In the genomic region with DNA sequence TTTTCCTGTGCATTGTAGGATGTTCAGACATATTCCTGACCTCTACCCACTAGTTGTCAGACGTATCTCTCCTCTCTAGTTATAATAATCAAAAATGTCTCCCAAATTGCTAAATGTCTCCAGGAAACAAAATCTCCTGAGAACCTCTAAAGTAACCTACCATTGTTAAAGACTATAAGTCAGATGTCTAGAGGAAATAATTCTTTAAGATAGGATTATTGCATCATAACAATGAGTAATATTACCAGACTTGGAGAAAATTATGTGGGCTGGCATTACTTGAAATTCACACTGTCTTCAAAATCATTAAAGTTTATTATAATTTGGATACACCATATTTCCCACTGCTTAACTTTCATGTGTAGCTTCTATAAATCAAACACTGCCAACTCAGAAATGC, we compare ENCODE assay signal across 20 cellular contexts.
DNase-seq lines count a peak whose midpoint lies in the region; TF ChIP-seq lines count a peak whose summit lies in the region.
"Had no signal": no experiment of that assay in that cellular context is flagged by ENCODE, and none has a peak within 500 bp of the region (broad histone marks: within the 10 kb centered on the region; RNA-seq: fewer than 3 reads in every experiment).

No MANE protein-coding gene starts in this region.

- H3K9me3 ChIP-seq in adipocyte (ENCODE audit: control insufficient read depth, low read length) (no peaks in the 10 kb centered on the region), smooth muscle cell (replicated peaks; ENCODE audit: low read depth) (no peaks in the 10 kb centered on the region), tibial artery (no peaks in the 10 kb centered on the region)
- H3K9me3 ChIP-seq: Caco-2, SJCRH30 had no signal

- no peaks in the 10 kb centered on the region for H3K27me3 ChIP-seq in adipocyte (replicated peaks; ENCODE audit: control insufficient read depth, insufficient read depth, low read length)
- no peaks in the 10 kb centered on the region for H3K27me3 ChIP-seq in smooth muscle cell (ENCODE audit: low read depth)
- no peaks in the 10 kb centered on the region for H3K27me3 ChIP-seq in tibial artery
- H3K27me3 ChIP-seq: SJCRH30 had no signal

- H3K4me3 Mint-ChIP-seq in HFFc6 = peak overlapping the region; percentile 61; the same call in 1 of the 2 replicates
- no peak overlapping the region for H3K4me3 Mint-ChIP-seq in activated T-helper 2 cell treated with anti-CD3 and anti-CD28 coated beads, Interferon-gamma antibody, Interleukin-2, Interleukin-4, amounts not matched to agents 10 μg/mL and 5 μg/mL and 100 μg/mL, durations not matched to agents 14 hours and 24 hours and 36 hours (ENCODE audit: low read depth)
- H3K4me3 Mint-ChIP-seq: B cell; CD4-positive, CD25-positive, alpha-beta regulatory T cell had no signal

- H3K4me2 ChIP-seq in smooth muscle cell = peak overlapping the region; percentile 32

- WGBS in smooth muscle cell (ENCODE audit: low lambda C conversion rate) = 91% methylated on average over 1 of the region's 1 CpG

- intact Hi-C loops in activated T-helper 2 cell treated with anti-CD3 and anti-CD28 coated beads, Interferon-gamma antibody, Interleukin-2, Interleukin-4, amounts not matched to agents 10 μg/mL and 5 μg/mL and 100 μg/mL, durations not matched to agents 14 hours and 24 hours and 36 hours (cut with micrococcal nuclease) = no loop called here
- intact Hi-C loops in tibial artery (cut with DNase I; ENCODE audit: low total_unique reads) = no loop called here

- H3K27me3 Mint-ChIP-seq in HFFc6 (ENCODE audit: insufficient read depth) = no peaks in the 10 kb centered on the region
- H3K27me3 Mint-ChIP-seq in activated T-helper 2 cell treated with anti-CD3 and anti-CD28 coated beads, Interferon-gamma antibody, Interleukin-2, Interleukin-4, amounts not matched to agents 10 μg/mL and 5 μg/mL and 100 μg/mL, durations not matched to agents 14 hours and 24 hours and 36 hours (ENCODE audit: low read depth) = no peaks in the 10 kb centered on the region
- H3K27me3 Mint-ChIP-seq: B cell; CD4-positive, CD25-positive, alpha-beta regulatory T cell had no signal

- H3K9ac ChIP-seq in adipocyte (ENCODE audit: low read length) (no peak overlapping the region), smooth muscle cell (ENCODE audit: low read depth) (no peak overlapping the region)

- H3K27ac ChIP-seq in smooth muscle cell (ENCODE audit: low read depth) (no peak overlapping the region), tibial artery (no peak overlapping the region)
- H3K27ac ChIP-seq: SJCRH30 had no signal

- TF ChIP-seq CTCF in HFFc6 (IDR thresholded peaks at IDR 0.05) (no peak), fibroblast of mammary gland (conservative IDR thresholded peaks at IDR 0.05; ENCODE audit: control insufficient read depth, insufficient read depth, low read depth, low read length) (no peak), smooth muscle cell (IDR thresholded peaks at IDR 0.05; ENCODE audit: borderline replicate concordance, insufficient read depth, poor library complexity, severe bottlenecking) (no peak), tibial artery (IDR thresholded peaks at IDR 0.05) (no peak)

- H3K79me2 ChIP-seq in smooth muscle cell (ENCODE audit: low read depth) = no peaks in the 10 kb centered on the region

- H4K20me1 ChIP-seq in smooth muscle cell (ENCODE audit: low read depth) = no peaks in the 10 kb centered on the region

- H3K27ac Mint-ChIP-seq in HFFc6 = no peak overlapping the region
- no peak overlapping the region for H3K27ac Mint-ChIP-seq in activated T-helper 2 cell treated with anti-CD3 and anti-CD28 coated beads, Interferon-gamma antibody, Interleukin-2, Interleukin-4, amounts not matched to agents 10 μg/mL and 5 μg/mL and 100 μg/mL, durations not matched to agents 14 hours and 24 hours and 36 hours
- H3K27ac Mint-ChIP-seq: B cell; CD4-positive, CD25-positive, alpha-beta regulatory T cell had no signal

- H2AFZ ChIP-seq in smooth muscle cell (ENCODE audit: low read depth) = no peak overlapping the region

- H3K36me3 ChIP-seq in adipocyte (ENCODE audit: control insufficient read depth, insufficient read depth, low read length, severe bottlenecking) = no peaks in the 10 kb centered on the region
- no peaks in the 10 kb centered on the region for H3K36me3 ChIP-seq in smooth muscle cell (ENCODE audit: low read depth)
- H3K36me3 ChIP-seq in tibial artery = no peaks in the 10 kb centered on the region
- H3K36me3 ChIP-seq: SJCRH30 had no signal

- H3K4me1 Mint-ChIP-seq in HFFc6 (ENCODE audit: low read depth) = peaks cover 54% of the 10 kb centered on the region
- H3K4me1 Mint-ChIP-seq in activated T-helper 2 cell treated with anti-CD3 and anti-CD28 coated beads, Interferon-gamma antibody, Interleukin-2, Interleukin-4, amounts not matched to agents 10 μg/mL and 5 μg/mL and 100 μg/mL, durations not matched to agents 14 hours and 24 hours and 36 hours (ENCODE audit: low read depth) = no peaks in the 10 kb centered on the region
- H3K4me1 Mint-ChIP-seq: B cell; CD4-positive, CD25-positive, alpha-beta regulatory T cell had no signal

- no peaks in the 10 kb centered on the region for H3F3A ChIP-seq in smooth muscle cell (ENCODE audit: low read depth)

- no peaks in the 10 kb centered on the region; the same call in 1 of the 2 replicates for H3K9me3 Mint-ChIP-seq in HFFc6
- H3K9me3 Mint-ChIP-seq in activated T-helper 2 cell treated with anti-CD3 and anti-CD28 coated beads, Interferon-gamma antibody, Interleukin-2, Interleukin-4, amounts not matched to agents 10 μg/mL and 5 μg/mL and 100 μg/mL, durations not matched to agents 14 hours and 24 hours and 36 hours = peaks cover 26% of the 10 kb centered on the region

- DNase-seq in HFFc6 (no peak), adipocyte (ENCODE audit: low read depth) (peak; percentile 45), fibroblast of mammary gland (ENCODE audit: low read depth) (peak; percentile 10), smooth muscle cell (lab: John Stamatoyannopoulos, UW; ENCODE audit: unreplicated experiment) (no peak), NCI-H774 (lab: John Stamatoyannopoulos, UW) (no peak), tibial artery (no peak)
- no peak for DNase-seq in activated T-helper 2 cell treated with anti-CD3 and anti-CD28 coated beads, Interferon-gamma antibody, Interleukin-2, Interleukin-4, amounts not matched to agents 10 μg/mL and 5 μg/mL and 100 μg/mL, durations not matched to agents 14 hours and 24 hours and 36 hours (ENCODE audit: low spot score)
- DNase-seq: Caco-2; CD4-positive, CD25-positive, alpha-beta regulatory T cell; DMS153; EL; H7; MV-4-11; NCI-H1417; NCI-H187 treated with DMSO at 0.1 percent for 48 hours; NCI-H526 treated with DMSO at 0.1 percent for 48 hours; NK-92 treated with Interleukin-12 subunit alpha and Interleukin-12 subunit beta, amount 100 ng/mL, for 24 hours; RPMI8226; SJCRH30 had no signal

- H3K4me3 ChIP-seq in adipocyte (ENCODE audit: low read length) (peak overlapping the region; percentile 54), fibroblast of mammary gland (ENCODE audit: control insufficient read depth, low read depth, low read length) (no peak overlapping the region), smooth muscle cell (no peak overlapping the region), tibial artery (no peak overlapping the region)
- H3K4me3 ChIP-seq: SJCRH30 had no signal

- no peaks in the 10 kb centered on the region for H3K36me3 Mint-ChIP-seq in HFFc6 (ENCODE audit: low read depth)
- no peaks in the 10 kb centered on the region for H3K36me3 Mint-ChIP-seq in activated T-helper 2 cell treated with anti-CD3 and anti-CD28 coated beads, Interferon-gamma antibody, Interleukin-2, Interleukin-4, amounts not matched to agents 10 μg/mL and 5 μg/mL and 100 μg/mL, durations not matched to agents 14 hours and 24 hours and 36 hours (ENCODE audit: low read depth)
- H3K36me3 Mint-ChIP-seq: CD4-positive, CD25-positive, alpha-beta regulatory T cell had no signal

- H3K4me1 ChIP-seq in adipocyte (ENCODE audit: control insufficient read depth, insufficient read depth, low read length) (peaks cover 13% of the 10 kb centered on the region), smooth muscle cell (ENCODE audit: low read depth) (peaks cover 6% of the 10 kb centered on the region), tibial artery (no peaks in the 10 kb centered on the region)
- H3K4me1 ChIP-seq: Caco-2 had no signal

Comparison
In these comparisons a context has a peak if more than half of its experiments do, and no peak if none do; other contexts are left out.
1. DNase-seq: peak in adipocyte (single experiment) and fibroblast of mammary gland (single experiment); none in HFFc6 (single experiment), smooth muscle cell (single experiment), activated T-helper 2 cell treated with anti-CD3 and anti-CD28 coated beads, Interferon-gamma antibody, Interleukin-2, Interleukin-4, amounts not matched to agents 10 μg/mL and 5 μg/mL and 100 μg/mL, durations not matched to agents 14 hours and 24 hours and 36 hours (single experiment), NCI-H774 (single experiment) and tibial artery (0 of 2).